31 cellular contexts compared by ENCODE assay signal in genomic region chr18:72324677-72325076, GRCh38.
DNase-seq lines count a peak whose midpoint lies in the region; ATAC-seq, FAIRE-seq and TF ChIP-seq lines count a peak whose summit lies in the region.
"Had no signal": no experiment of that assay in that cellular context is flagged by ENCODE, and none has a peak within 500 bp of the region (broad histone marks: within the 10 kb centered on the region; RNA-seq: fewer than 3 reads in every experiment).

No MANE protein-coding gene starts in this region.

- CTCF ChIA-PET in A549 (lab: Yijun Ruan, JAX), result no interaction called here
- CTCF ChIA-PET in CD8-positive, alpha-beta T cell (lab: Charles Lee), result no interaction called here

- TF ChIP-seq POLR2A in A549 (IDR thresholded peaks at IDR 0.05; ENCODE audit: low read length), result no peak

- no peak overlapping the region for H3K4me2 ChIP-seq in A549
- H3K4me2 ChIP-seq: BLaER1; BLaER1 treated with 17β-estradiol and CSF1 and Interleukin-3, amounts not matched to agents 10 nM and 100 nM had no signal

- no peaks in the 10 kb centered on the region for H3K36me3 Mint-ChIP-seq in CD8-positive, alpha-beta T cell
- H3K36me3 Mint-ChIP-seq: CD14-positive monocyte; CD4-positive, alpha-beta memory T cell; CD4-positive, CD25-positive, alpha-beta regulatory T cell; CD8-positive, alpha-beta memory T cell had no signal

- no peak for TF ChIP-seq RAD21 in A549 (conservative IDR thresholded peaks at IDR 0.05 in 1 of 2, IDR thresholded peaks at IDR 0.05 in 1 of 2)

- TF ChIP-seq CTCF in A549 (IDR thresholded peaks at IDR 0.05) (no peak), D721Med (IDR thresholded peaks at IDR 0.05; ENCODE audit: insufficient read depth, missing control alignments) (no peak)
- no peak for TF ChIP-seq CTCF in CD8-positive, alpha-beta T cell (IDR thresholded peaks at IDR 0.05)

- H3K27me3 ChIP-seq in CD8-positive, alpha-beta T cell (ENCODE audit: insufficient read depth, low read length), result no peaks in the 10 kb centered on the region
- H3K27me3 ChIP-seq: BE2C; BLaER1; BLaER1 treated with 17β-estradiol and CSF1 and Interleukin-3, amounts not matched to agents 10 nM and 100 nM had no signal

- H3K4me3 Mint-ChIP-seq in CD8-positive, alpha-beta T cell, result no peak overlapping the region
- H3K4me3 Mint-ChIP-seq: B cell; CD14-positive monocyte; CD4-positive, alpha-beta memory T cell; CD4-positive, alpha-beta T cell; CD4-positive, CD25-positive, alpha-beta regulatory T cell; CD8-positive, alpha-beta memory T cell had no signal

- H3K9me3 Mint-ChIP-seq in CD8-positive, alpha-beta T cell, result peaks cover 3% of the 10 kb centered on the region

- POLR2A ChIA-PET in A549 (lab: Yijun Ruan, JAX), result no interaction called here
- POLR2A ChIA-PET in CD8-positive, alpha-beta T cell (lab: Charles Lee), result no interaction called here

- H3K36me3 ChIP-seq in CD8-positive, alpha-beta T cell (ENCODE audit: insufficient read depth, low read length), result no peaks in the 10 kb centered on the region
- H3K36me3 ChIP-seq: BE2C; BLaER1; BLaER1 treated with 17β-estradiol and CSF1 and Interleukin-3, amounts not matched to agents 10 nM and 100 nM had no signal

- no peak for TF ChIP-seq EP300 in A549 (IDR thresholded peaks at IDR 0.05)

- 7% methylated on average over 4 of the region's 4 CpGs for WGBS in A549 (ENCODE audit: missing lambda C conversion rate)

- intact Hi-C loops in CD8-positive, alpha-beta T cell (cut with DNase I, micrococcal nuclease), result loop anchor here in 1 of 2 experiments (5.0 kb wide), 1 partner anchor 53 kb away; no protein-coding TSS in a partner anchor

- no peak overlapping the region for H3K27ac ChIP-seq in A549
- H3K27ac ChIP-seq in CD8-positive, alpha-beta T cell (ENCODE audit: low read depth, low read length), result no peak overlapping the region
- H3K27ac ChIP-seq: 22Rv1; BLaER1; BLaER1 treated with 17β-estradiol and CSF1 and Interleukin-3, amounts not matched to agents 10 nM and 100 nM; C4-2B had no signal

- ATAC-seq in A549 (no peak), GM19035 (IDR thresholded peaks at IDR 0.05; ENCODE audit: unreplicated experiment) (no peak)
- no peak for ATAC-seq in CD8-positive, alpha-beta T cell

- FAIRE-seq in A549 (lab: Jason Lieb, UNC) (no peak), D721Med (lab: Jason Lieb, UNC) (peak; percentile 93)
- FAIRE-seq: A204.1, G401.6 had no signal

- H3K27me3 Mint-ChIP-seq in CD8-positive, alpha-beta T cell (ENCODE audit: low read depth), result no peaks in the 10 kb centered on the region
- H3K27me3 Mint-ChIP-seq: B cell; CD4-positive, alpha-beta memory T cell; CD4-positive, alpha-beta T cell; CD4-positive, CD25-positive, alpha-beta regulatory T cell had no signal

- H3K4me1 ChIP-seq in A549, result no peaks in the 10 kb centered on the region
- H3K4me1 ChIP-seq in CD8-positive, alpha-beta T cell (ENCODE audit: insufficient read depth, low read length), result no peaks in the 10 kb centered on the region
- H3K4me1 ChIP-seq: BE2C; BLaER1; BLaER1 treated with 17β-estradiol and CSF1 and Interleukin-3, amounts not matched to agents 10 nM and 100 nM; Caco-2 had no signal

- no peak overlapping the region for H3K27ac Mint-ChIP-seq in CD8-positive, alpha-beta T cell
- H3K27ac Mint-ChIP-seq: B cell; CD14-positive monocyte; CD4-positive, alpha-beta memory T cell; CD4-positive, alpha-beta T cell; CD4-positive, CD25-positive, alpha-beta regulatory T cell; CD8-positive, alpha-beta memory T cell had no signal

- no peaks in the 10 kb centered on the region for H3K9me3 ChIP-seq in A549
- H3K9me3 ChIP-seq in CD8-positive, alpha-beta T cell (ENCODE audit: low read length), result no peaks in the 10 kb centered on the region
- H3K9me3 ChIP-seq: BE2C; BLaER1; BLaER1 treated with 17β-estradiol and CSF1 and Interleukin-3, amounts not matched to agents 10 nM and 100 nM; Caco-2 had no signal

- H3K4me3 ChIP-seq in A549, result no peak overlapping the region
- no peak overlapping the region for H3K4me3 ChIP-seq in CD8-positive, alpha-beta T cell (ENCODE audit: low read depth, low read length)
- H3K4me3 ChIP-seq: BLaER1; BLaER1 treated with 17β-estradiol and CSF1 and Interleukin-3, amounts not matched to agents 10 nM and 100 nM had no signal

- DNase-seq in A549 (ENCODE audit: low read depth in 1 of 2, low spot score in 1 of 2) (no peak), D721Med (ENCODE audit: insufficient read length, low spot score) (no peak)
- no peak for DNase-seq in CD8-positive, alpha-beta T cell
- DNase-seq: 8988T; ACHN; AML-193; BE2C; C1 segment of cervical spinal cord; Caco-2; Calu3; CD4-positive, alpha-beta memory T cell; CD4-positive, alpha-beta T cell; CD4-positive, CD25-positive, alpha-beta regulatory T cell; CD8-positive, alpha-beta memory T cell; COR-L47; DMS 273 treated with DMSO at 0.1 percent for 48 hours; DMS153; DMS53; DMS79; DMS79 treated with DMSO at 0.1 percent for 48 hours; DND-41; EL had no signal

- no peaks in the 10 kb centered on the region for H3K4me1 Mint-ChIP-seq in CD8-positive, alpha-beta T cell (ENCODE audit: low read depth)
- H3K4me1 Mint-ChIP-seq: B cell; CD14-positive monocyte; CD4-positive, alpha-beta memory T cell; CD4-positive, CD25-positive, alpha-beta regulatory T cell; CD8-positive, alpha-beta memory T cell had no signal

TF ChIP-seq in A549, 52 proteins besides CTCF, POLR2A, EP300 and RAD21:
- no peak for TF ChIP-seq E2F6 (IDR thresholded peaks at IDR 0.05; ENCODE audit: borderline replicate concordance, low read depth)
- no peak for TF ChIP-seq CBX2 (IDR thresholded peaks at IDR 0.05; ENCODE audit: borderline replicate concordance, low read depth)
- no peak for TF ChIP-seq NFE2L2 (conservative IDR thresholded peaks at IDR 0.05; ENCODE audit: low read length)
- TF ChIP-seq RNF2 (IDR thresholded peaks at IDR 0.05; ENCODE audit: borderline replicate concordance, low read depth), result peak; percentile 70; the same call in 1 of the 2 replicates
- no peak for TF ChIP-seq MAX (IDR thresholded peaks at IDR 0.05)
- peak; percentile 90; the same call in 1 of the 2 replicates for TF ChIP-seq CBX8 (IDR thresholded peaks at IDR 0.05)
